ENCODE assay signal across 13 cellular contexts in the genomic region with DNA sequence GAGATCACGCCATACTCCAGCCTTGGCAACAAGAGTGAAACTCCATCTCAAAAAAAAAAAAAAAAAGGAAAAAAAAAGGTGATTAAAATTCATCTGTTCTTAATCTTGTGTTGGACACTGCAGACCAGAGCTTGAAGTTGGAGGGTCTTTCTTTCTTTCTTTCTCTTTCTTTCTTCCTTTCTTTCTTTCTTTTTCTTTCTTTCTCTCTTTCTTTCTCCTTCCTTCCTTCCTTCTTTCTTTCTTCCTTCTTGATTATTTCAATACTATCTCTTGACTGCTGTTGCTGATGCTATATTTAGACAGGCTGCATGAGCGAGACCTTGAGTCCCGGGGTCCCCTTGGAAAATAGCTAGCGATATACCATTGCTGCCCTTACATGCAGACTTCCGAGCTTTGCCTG.
DNase-seq lines count a peak whose midpoint lies in the region; ATAC-seq and TF ChIP-seq lines count a peak whose summit lies in the region.
"Had no signal": no experiment of that assay in that cellular context is flagged by ENCODE, and none has a peak within 500 bp of the region (broad histone marks: within the 10 kb centered on the region; RNA-seq: fewer than 3 reads in every experiment).

No MANE protein-coding gene starts in this region.

- ATAC-seq in stimulated activated naive CD8-positive, alpha-beta T cell treated with anti-CD3 and anti-CD28 coated beads, Interleukin-15, amount 100 ng/mL, for 72 hours, result no peak
- ATAC-seq in memory B cell (ENCODE audit: low read depth), result no peak

- no peak for DNase-seq in stimulated activated naive CD8-positive, alpha-beta T cell treated with anti-CD3 and anti-CD28 coated beads, Interleukin-15, amount 100 ng/mL, for 72 hours
- DNase-seq in memory B cell (ENCODE audit: low spot score in 2 of 2) (no peak), NCI-H2196 treated with DMSO at 0.1 percent for 48 hours (lab: John Stamatoyannopoulos, UW; ENCODE audit: unreplicated experiment) (no peak), activated gamma-delta T cell (lab: John Stamatoyannopoulos, UW) (no peak), DMS153 (lab: John Stamatoyannopoulos, UW) (no peak), dedifferentiated amniotic fluid mesenchymal stem cell (ENCODE audit: extremely low spot score) (no peak)
- DNase-seq: 8988T, DND-41, NCI-H1417 had no signal

- H3K27ac Mint-ChIP-seq in stimulated activated naive CD8-positive, alpha-beta T cell treated with anti-CD3 and anti-CD28 coated beads, Interleukin-15, Interleukin-2, amounts not matched to agents 100 ng/mL and 50 ng/mL, for 24 hours, result peak overlapping the region; percentile 53
- H3K27ac Mint-ChIP-seq in stimulated activated naive CD8-positive, alpha-beta T cell treated with anti-CD3 and anti-CD28 coated beads, Interleukin-15, amount 100 ng/mL, for 72 hours, result no peak overlapping the region
- H3K27ac Mint-ChIP-seq in memory B cell, result peak overlapping the region; percentile 10
- H3K27ac Mint-ChIP-seq: GM23338 had no signal

- peaks cover 15% of the 10 kb centered on the region for H3K27me3 ChIP-seq in neutrophil
- H3K27me3 ChIP-seq: BE2C had no signal

- H3K36me3 Mint-ChIP-seq in stimulated activated naive CD8-positive, alpha-beta T cell treated with anti-CD3 and anti-CD28 coated beads, Interleukin-15, Interleukin-2, amounts not matched to agents 100 ng/mL and 50 ng/mL, for 24 hours (ENCODE audit: low read depth), result no peaks in the 10 kb centered on the region
- H3K36me3 Mint-ChIP-seq in memory B cell, result no peaks in the 10 kb centered on the region

- peaks cover 31 to 45% of the 10 kb centered on the region in 2 experiments for H3K4me1 ChIP-seq in neutrophil (ENCODE audit: control insufficient read depth in 1 of 2, insufficient read depth in 1 of 2, low read depth in 1 of 2, low read length in 1 of 2)

- H3K4me1 Mint-ChIP-seq in stimulated activated naive CD8-positive, alpha-beta T cell treated with anti-CD3 and anti-CD28 coated beads, Interleukin-15, Interleukin-2, amounts not matched to agents 100 ng/mL and 50 ng/mL, for 24 hours (ENCODE audit: low read depth), result peaks cover 15% of the 10 kb centered on the region
- peaks cover 23% of the 10 kb centered on the region for H3K4me1 Mint-ChIP-seq in stimulated activated naive CD8-positive, alpha-beta T cell treated with anti-CD3 and anti-CD28 coated beads, Interleukin-15, amount 100 ng/mL, for 72 hours
- peaks cover 5% of the 10 kb centered on the region for H3K4me1 Mint-ChIP-seq in memory B cell
- H3K4me1 Mint-ChIP-seq: GM23338 had no signal

- H3K9me3 ChIP-seq in neutrophil, result no peaks in the 10 kb centered on the region
- H3K9me3 ChIP-seq: BE2C had no signal

- no peaks in the 10 kb centered on the region for H3K9me3 Mint-ChIP-seq in stimulated activated naive CD8-positive, alpha-beta T cell treated with anti-CD3 and anti-CD28 coated beads, Interleukin-15, Interleukin-2, amounts not matched to agents 100 ng/mL and 50 ng/mL, for 24 hours
- no peaks in the 10 kb centered on the region for H3K9me3 Mint-ChIP-seq in stimulated activated naive CD8-positive, alpha-beta T cell treated with anti-CD3 and anti-CD28 coated beads, Interleukin-15, amount 100 ng/mL, for 72 hours
- H3K9me3 Mint-ChIP-seq in memory B cell, result no peaks in the 10 kb centered on the region
- H3K9me3 Mint-ChIP-seq: GM23338 had no signal

- no peaks in the 10 kb centered on the region for H3K27me3 Mint-ChIP-seq in stimulated activated naive CD8-positive, alpha-beta T cell treated with anti-CD3 and anti-CD28 coated beads, Interleukin-15, Interleukin-2, amounts not matched to agents 100 ng/mL and 50 ng/mL, for 24 hours
- no peaks in the 10 kb centered on the region for H3K27me3 Mint-ChIP-seq in stimulated activated naive CD8-positive, alpha-beta T cell treated with anti-CD3 and anti-CD28 coated beads, Interleukin-15, amount 100 ng/mL, for 72 hours
- H3K27me3 Mint-ChIP-seq in memory B cell, result peaks cover 3% of the 10 kb centered on the region

- TF ChIP-seq CTCF in neutrophil (IDR thresholded peaks at IDR 0.05), result no peak

- H3K4me3 ChIP-seq in neutrophil (ENCODE audit: low read depth in 1 of 2, low read length in 1 of 2), result peak overlapping the region in 1 of 2 experiments; percentile 7
- H3K4me3 ChIP-seq: GM23338 had no signal

- no peaks in the 10 kb centered on the region for H3K36me3 ChIP-seq in neutrophil
- H3K36me3 ChIP-seq: BE2C had no signal

- peak overlapping the region; percentile 74 for H3K27ac ChIP-seq in neutrophil

- H3K4me3 Mint-ChIP-seq in stimulated activated naive CD8-positive, alpha-beta T cell treated with anti-CD3 and anti-CD28 coated beads, Interleukin-15, Interleukin-2, amounts not matched to agents 100 ng/mL and 50 ng/mL, for 24 hours, result no peak overlapping the region
- H3K4me3 Mint-ChIP-seq in stimulated activated naive CD8-positive, alpha-beta T cell treated with anti-CD3 and anti-CD28 coated beads, Interleukin-15, amount 100 ng/mL, for 72 hours, result no peak overlapping the region
- H3K4me3 Mint-ChIP-seq in memory B cell, result no peak overlapping the region
- H3K4me3 Mint-ChIP-seq: GM23338 had no signal

Comparison
In these comparisons a context has a peak if more than half of its experiments do, and no peak if none do; other contexts are left out.
1. H3K27ac Mint-ChIP-seq: peak in stimulated activated naive CD8-positive, alpha-beta T cell treated with anti-CD3 and anti-CD28 coated beads, Interleukin-15, Interleukin-2, amounts not matched to agents 100 ng/mL and 50 ng/mL, for 24 hours (single experiment) and memory B cell (single experiment); none in stimulated activated naive CD8-positive, alpha-beta T cell treated with anti-CD3 and anti-CD28 coated beads, Interleukin-15, amount 100 ng/mL, for 72 hours (0 of 2).